ENCODE assay signal across 7 cellular contexts in genomic region chr15:64741708-64742107, GRCh38. TPM values are rescaled to one million over a fixed set of nuclear protein-coding genes. Genes with fewer than 3 reads are reported as not detected.
"Had no signal": no experiment of that assay in that cellular context is flagged by ENCODE, and none has a peak within 500 bp of the region (broad histone marks: within the 10 kb centered on the region; RNA-seq: fewer than 3 reads in every experiment).

No MANE protein-coding gene starts in this region.

RNA-seq across cellular contexts. Expression of gene RBPMS2, which starts 33.7 kb away (rescaled TPM):
- total RNA-seq: activated CD4-positive, alpha-beta memory T cell treated with anti-CD3 and anti-CD28 coated beads, Interleukin-2, amount 10 ng/mL, durations not matched to agents 7 days and 5 days; activated naive CD4-positive, alpha-beta T cell treated with anti-CD3 and anti-CD28 coated beads, Interleukin-2, amount 50 U/mL, for 72 hours; activated naive CD8-positive, alpha-beta T cell treated with anti-CD3 and anti-CD28 coated beads, Interleukin-2, amount 10 ng/mL, durations not matched to agents 7 days and 5 days; ascending aorta; fibroblast of lung; fibroblast of villous mesenchyme; T-helper 1 cell treated with Interleukin-12 subunit alpha and Interleukin-12 subunit beta and Interleukin-4 antibody, amounts not matched to agents 30 ng/mL and 1 ng/mL, for 36 hours had no signal
